In the genomic region with DNA sequence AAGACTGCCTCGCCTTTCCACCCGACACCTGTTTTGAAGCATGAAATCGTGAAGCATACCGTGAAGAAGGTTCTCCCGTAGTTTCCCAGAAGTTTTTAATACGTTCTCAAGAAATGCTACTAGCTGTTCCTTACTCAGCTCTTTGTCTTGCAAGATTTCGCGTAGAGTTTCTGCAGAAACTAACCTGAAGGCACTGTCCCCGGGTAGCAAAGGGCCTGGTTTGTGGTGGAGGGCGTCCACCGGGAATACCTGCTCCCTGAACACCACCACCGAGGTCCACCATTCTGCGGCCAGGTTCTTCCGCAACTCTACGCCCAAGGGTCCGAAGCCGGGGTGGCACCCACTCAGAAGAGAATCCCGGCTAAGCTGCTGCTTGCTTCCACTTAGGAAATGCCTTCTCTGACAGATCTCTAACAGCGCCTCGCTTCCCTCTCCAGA, we compare ENCODE assay signal across 8 cellular contexts. TPM values are rescaled to one million over a fixed set of nuclear protein-coding genes. Genes with fewer than 3 reads are reported as not detected.
A peak's percentile ranks its signal among the peaks of the same experiment; 100 is the strongest.
DNase-seq lines count a peak whose midpoint lies in the region; ATAC-seq and TF ChIP-seq lines count a peak whose summit lies in the region.

No MANE protein-coding gene starts in this region.

- H3K36me3 ChIP-seq in GM06990 (ENCODE audit: control insufficient read depth, insufficient read depth, low read length) = peaks cover 18% of the 10 kb centered on the region
- H3K36me3 ChIP-seq in MM.1S (replicated peaks; ENCODE audit: insufficient read depth, low read length) = peaks cover 11% of the 10 kb centered on the region
- H3K36me3 ChIP-seq in effector memory CD4-positive, alpha-beta T cell (ENCODE audit: control insufficient read depth, insufficient read depth, low read length) = peaks cover 34% of the 10 kb centered on the region
- H3K36me3 ChIP-seq in neural cell (ENCODE audit: insufficient read depth, low read length) = peaks cover 12% of the 10 kb centered on the region

- H3K4me3 ChIP-seq in GM06990 (replicated peaks; ENCODE audit: low read depth, low read length) (peak overlapping the region; percentile 72), MM.1S (ENCODE audit: low read length) (peak overlapping the region; percentile 89), neural cell (ENCODE audit: low read length) (peak overlapping the region; percentile 86)
- peak overlapping the region; percentile 85 for H3K4me3 ChIP-seq in effector memory CD4-positive, alpha-beta T cell (ENCODE audit: insufficient read depth, low read depth, low read length, poor library complexity, severe bottlenecking)

- H3K4me2 ChIP-seq in MM.1S (ENCODE audit: low read depth, low read length) (peak overlapping the region; percentile 89), neural cell (ENCODE audit: low read length) (peak overlapping the region; percentile 94)

- H3F3A ChIP-seq in MM.1S (ENCODE audit: insufficient read depth, low read length) (peaks cover 51% of the 10 kb centered on the region), neural cell (ENCODE audit: insufficient read depth, low read length, poor library complexity, severe bottlenecking) (peaks cover 16% of the 10 kb centered on the region)

- no peak for TF ChIP-seq EP300 in neural cell (conservative IDR thresholded peaks at IDR 0.05; ENCODE audit: poor library complexity, severe bottlenecking)

- no peak for ATAC-seq in GM21619 (IDR thresholded peaks at IDR 0.05; ENCODE audit: unreplicated experiment)

- DNase-seq in GM06990 (ENCODE audit: extremely low read depth, insufficient read length) (no peak), MM.1S (no peak), COR-L47 (lab: John Stamatoyannopoulos, UW) (no peak), KG1 (lab: John Stamatoyannopoulos, UW) (no peak), RKO (ENCODE audit: low spot score) (no peak)
- DNase-seq in effector memory CD4-positive, alpha-beta T cell = no peak

- H3K27ac ChIP-seq in MM.1S (ENCODE audit: low read length) = peak overlapping the region; percentile 86; the same call in 1 of the 2 replicates
- peak overlapping the region; percentile 82 for H3K27ac ChIP-seq in effector memory CD4-positive, alpha-beta T cell (ENCODE audit: insufficient read depth, low read length, poor library complexity, severe bottlenecking)
- peak overlapping the region; percentile 80 for H3K27ac ChIP-seq in neural cell (ENCODE audit: low read length)

- H3K9me3 ChIP-seq in MM.1S (replicated peaks; ENCODE audit: insufficient read depth, low read length) (no peaks in the 10 kb centered on the region), neural cell (ENCODE audit: low read length) (no peaks in the 10 kb centered on the region)
- no peaks in the 10 kb centered on the region for H3K9me3 ChIP-seq in effector memory CD4-positive, alpha-beta T cell (ENCODE audit: control insufficient read depth, low read length)

- H4K20me1 ChIP-seq in MM.1S (ENCODE audit: insufficient read depth, low read length) (peaks cover 10% of the 10 kb centered on the region; the same call in 1 of the 2 replicates), neural cell (ENCODE audit: insufficient read depth) (peaks cover 12% of the 10 kb centered on the region)

- H2AFZ ChIP-seq in MM.1S (ENCODE audit: low read length) (peak overlapping the region; percentile 92), neural cell (ENCODE audit: low read depth, low read length) (no peak overlapping the region)

- H3K27me3 ChIP-seq in GM06990 (replicated peaks; ENCODE audit: control insufficient read depth, insufficient read depth, low read length) (no peaks in the 10 kb centered on the region), MM.1S (replicated peaks; ENCODE audit: insufficient read depth, low read length) (no peaks in the 10 kb centered on the region), neural cell (ENCODE audit: insufficient read depth, low read depth, low read length) (no peaks in the 10 kb centered on the region)
- H3K27me3 ChIP-seq in effector memory CD4-positive, alpha-beta T cell (replicated peaks; ENCODE audit: control insufficient read depth, insufficient read depth, low read length, poor library complexity, severe bottlenecking) = no peaks in the 10 kb centered on the region

- H3K79me2 ChIP-seq in MM.1S (ENCODE audit: low read length) (peaks cover 46% of the 10 kb centered on the region), neural cell (replicated peaks; ENCODE audit: insufficient read depth, low read length) (peaks cover 34% of the 10 kb centered on the region)

- H3K9ac ChIP-seq in MM.1S (ENCODE audit: low read length) (peak overlapping the region; percentile 51), neural cell (ENCODE audit: low read length) (peak overlapping the region; percentile 66)

- no peak for TF ChIP-seq CTCF in GM06990 (IDR thresholded peaks at IDR 0.05; ENCODE audit: insufficient read depth, low read length, poor library complexity, severe bottlenecking)
- TF ChIP-seq CTCF in MM.1S (IDR thresholded peaks at IDR 0.05; ENCODE audit: low read length) = no peak
- no peak for TF ChIP-seq CTCF in neural cell (IDR thresholded peaks at IDR 0.05; ENCODE audit: poor library complexity, severe bottlenecking)

- peaks cover 24% of the 10 kb centered on the region for H3K4me1 ChIP-seq in MM.1S (ENCODE audit: low read length)
- H3K4me1 ChIP-seq in effector memory CD4-positive, alpha-beta T cell (ENCODE audit: control insufficient read depth, insufficient read depth, low read length, poor library complexity, severe bottlenecking) = peaks cover 24% of the 10 kb centered on the region

- TF ChIP-seq RAD21 in neural cell (conservative IDR thresholded peaks at IDR 0.05) = no peak

- H3K9me2 ChIP-seq in MM.1S (replicated peaks; ENCODE audit: insufficient read depth, low read length) = no peaks in the 10 kb centered on the region
- no peaks in the 10 kb centered on the region for H3K9me2 ChIP-seq in neural cell (ENCODE audit: insufficient read depth, low read length)

TF ChIP-seq in neural cell, 6 proteins besides CTCF, POLR2A, EP300 and RAD21:
- TF ChIP-seq, protein P1, sequence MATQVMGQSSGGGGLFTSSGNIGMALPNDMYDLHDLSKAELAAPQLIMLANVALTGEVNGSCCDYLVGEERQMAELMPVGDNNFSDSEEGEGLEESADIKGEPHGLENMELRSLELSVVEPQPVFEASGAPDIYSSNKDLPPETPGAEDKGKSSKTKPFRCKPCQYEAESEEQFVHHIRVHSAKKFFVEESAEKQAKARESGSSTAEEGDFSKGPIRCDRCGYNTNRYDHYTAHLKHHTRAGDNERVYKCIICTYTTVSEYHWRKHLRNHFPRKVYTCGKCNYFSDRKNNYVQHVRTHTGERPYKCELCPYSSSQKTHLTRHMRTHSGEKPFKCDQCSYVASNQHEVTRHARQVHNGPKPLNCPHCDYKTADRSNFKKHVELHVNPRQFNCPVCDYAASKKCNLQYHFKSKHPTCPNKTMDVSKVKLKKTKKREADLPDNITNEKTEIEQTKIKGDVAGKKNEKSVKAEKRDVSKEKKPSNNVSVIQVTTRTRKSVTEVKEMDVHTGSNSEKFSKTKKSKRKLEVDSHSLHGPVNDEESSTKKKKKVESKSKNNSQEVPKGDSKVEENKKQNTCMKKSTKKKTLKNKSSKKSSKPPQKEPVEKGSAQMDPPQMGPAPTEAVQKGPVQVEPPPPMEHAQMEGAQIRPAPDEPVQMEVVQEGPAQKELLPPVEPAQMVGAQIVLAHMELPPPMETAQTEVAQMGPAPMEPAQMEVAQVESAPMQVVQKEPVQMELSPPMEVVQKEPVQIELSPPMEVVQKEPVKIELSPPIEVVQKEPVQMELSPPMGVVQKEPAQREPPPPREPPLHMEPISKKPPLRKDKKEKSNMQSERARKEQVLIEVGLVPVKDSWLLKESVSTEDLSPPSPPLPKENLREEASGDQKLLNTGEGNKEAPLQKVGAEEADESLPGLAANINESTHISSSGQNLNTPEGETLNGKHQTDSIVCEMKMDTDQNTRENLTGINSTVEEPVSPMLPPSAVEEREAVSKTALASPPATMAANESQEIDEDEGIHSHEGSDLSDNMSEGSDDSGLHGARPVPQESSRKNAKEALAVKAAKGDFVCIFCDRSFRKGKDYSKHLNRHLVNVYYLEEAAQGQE (IDR thresholded peaks at IDR 0.05; ENCODE audit: borderline replicate concordance) = no peak
- no peak for TF ChIP-seq SMC3 (conservative IDR thresholded peaks at IDR 0.05; ENCODE audit: poor library complexity)
- no peak for TF ChIP-seq POLR2AphosphoS5 (IDR thresholded peaks at IDR 0.05)
- TF ChIP-seq EZH2 (IDR thresholded peaks at IDR 0.05; ENCODE audit: borderline replicate concordance, insufficient read depth, low read length, poor library complexity, severe bottlenecking) = no peak
- no peak for TF ChIP-seq MXI1 (conservative IDR thresholded peaks at IDR 0.05; ENCODE audit: poor library complexity, severe bottlenecking)
- TF ChIP-seq TAF1 (IDR thresholded peaks at IDR 0.05; ENCODE audit: low read depth) = no peak

RNA-seq across cellular contexts. Expression of a gene that starts 0.5 kb away (rescaled TPM):
- polyA plus RNA-seq in neural cell = 14.3 and 16.9 TPM in 2 replicates
- 12.6 and 13.6 TPM in 2 replicates for polyA minus RNA-seq in neural cell

RNA-seq across cellular contexts. Expression of a gene that starts 9.7 kb away (rescaled TPM):
- polyA plus RNA-seq in neural cell = 1,789 and 2,358 TPM in 2 replicates
- polyA minus RNA-seq in neural cell = 808 and 961 TPM in 2 replicates

RNA-seq across cellular contexts. Expression of a gene that starts 10.4 kb away (rescaled TPM):
- polyA plus RNA-seq in neural cell = 214 and 220 TPM in 2 replicates
- polyA minus RNA-seq in neural cell = 113 and 147 TPM in 2 replicates

RNA-seq across cellular contexts. Expression of a gene that starts 47.5 kb away (rescaled TPM):
- not detected in 2 replicates for polyA plus RNA-seq in neural cell
- not detected in 2 replicates for polyA minus RNA-seq in neural cell
